In genomic region chr5:66987949-66988838, GRCh38 we compare ENCODE assay signal across 2 cellular contexts.
TF ChIP-seq lines count a peak whose summit lies in the region.

No MANE protein-coding gene starts in this region.

TF ChIP-seq in endothelial cell of umbilical vein, 7 proteins besides CTCF, POLR2A, EP300 and RAD21 (continued from another document):
- no peak for TF ChIP-seq MAX (IDR thresholded peaks at IDR 0.05; ENCODE audit: insufficient read depth, insufficient read length)

TF ChIP-seq in neural cell, 6 proteins besides CTCF, POLR2A, EP300 and RAD21:
- TF ChIP-seq REST (IDR thresholded peaks at IDR 0.05; ENCODE audit: borderline replicate concordance) (no peak), POLR2AphosphoS5 (IDR thresholded peaks at IDR 0.05) (no peak), SMC3 (conservative IDR thresholded peaks at IDR 0.05; ENCODE audit: poor library complexity) (peak; percentile 70), EZH2 (IDR thresholded peaks at IDR 0.05; ENCODE audit: borderline replicate concordance, insufficient read depth, low read length, poor library complexity, severe bottlenecking) (no peak), TAF1 (IDR thresholded peaks at IDR 0.05; ENCODE audit: low read depth) (no peak), MXI1 (conservative IDR thresholded peaks at IDR 0.05; ENCODE audit: poor library complexity, severe bottlenecking) (no peak)
